ENCODE assay signal across 8 cellular contexts in genomic region chr2:30072250-30072842, GRCh38.
DNase-seq lines count a peak whose midpoint lies in the region; ATAC-seq and TF ChIP-seq lines count a peak whose summit lies in the region.

No MANE protein-coding gene starts in this region.

- H3F3A ChIP-seq in SU-DHL-6 (ENCODE audit: insufficient read depth), result no peaks in the 10 kb centered on the region

- H3K36me3 ChIP-seq in H7 (replicated peaks; ENCODE audit: control insufficient read depth, insufficient read depth, low read length) (no peaks in the 10 kb centered on the region), SU-DHL-6 (ENCODE audit: low read length) (no peaks in the 10 kb centered on the region), adrenal gland (replicated peaks in 1 of 2) (no peaks in the 10 kb centered on the region), left ventricle myocardium inferior (no peaks in the 10 kb centered on the region)

- H3K4me3 ChIP-seq in H7 (ENCODE audit: insufficient read depth, low read depth, low read length) (no peak overlapping the region), SU-DHL-6 (ENCODE audit: insufficient read depth, low read length, poor library complexity, severe bottlenecking) (no peak overlapping the region), adrenal gland (no peak overlapping the region), left ventricle myocardium inferior (no peak overlapping the region)

- peak; percentile 48 for DNase-seq in COR-L47 (lab: John Stamatoyannopoulos, UW)
- peak; percentile 70 for DNase-seq in H7
- DNase-seq in NCI-H146 treated with DMSO at 0.1 percent for 48 hours (lab: John Stamatoyannopoulos, UW; ENCODE audit: unreplicated experiment), result peak; percentile 8
- DNase-seq in adrenal gland, result peak; percentile 70 to 91 (median 74)
- DNase-seq in left ventricle myocardium inferior, result peak; percentile 34
- peak; percentile 74 for DNase-seq in sciatic nerve (ENCODE audit: low spot score)

- H3K4me1 ChIP-seq in adrenal gland (replicated peaks in 1 of 2) (no peaks in the 10 kb centered on the region), left ventricle myocardium inferior (peaks cover 4% of the 10 kb centered on the region)

- intact Hi-C loops in adrenal gland (cut with DNase I), result loop anchor here (5.0 kb wide), 2 partner anchors 150 to 1115 kb away; partner anchors contain the start of gene ALK (in 2 of the 2)
- intact Hi-C loops in left ventricle myocardium inferior (cut with micrococcal nuclease), result no loop called here
- intact Hi-C loops in sciatic nerve (cut with DNase I), result loop anchor here (10.0 kb wide), 1 partner anchor 148 kb away; the partner anchor contains the start of gene ALK

- H3K27me3 ChIP-seq in H7 (ENCODE audit: control insufficient read depth, insufficient read depth, low read length) (no peaks in the 10 kb centered on the region), SU-DHL-6 (ENCODE audit: low read length) (no peaks in the 10 kb centered on the region), adrenal gland (peaks cover 4% of the 10 kb centered on the region), left ventricle myocardium inferior (ENCODE audit: low read depth) (peaks cover 77% of the 10 kb centered on the region)

- no peaks in the 10 kb centered on the region for H3K79me2 ChIP-seq in SU-DHL-6 (ENCODE audit: insufficient read depth, low read length)

- WGBS in adrenal gland, 4 donors, result 17 to 23% (median 19%) methylated on average over 10 of the region's 10 CpGs

- H2AFZ ChIP-seq in SU-DHL-6 (ENCODE audit: low read depth, low read length, severe bottlenecking), result no peak overlapping the region

- TF ChIP-seq CTCF in SU-DHL-6 (IDR thresholded peaks at IDR 0.05; ENCODE audit: insufficient read depth, low read length, poor library complexity, severe bottlenecking), result peak; percentile 37
- peak; percentile 62 to 76 (median 71) for TF ChIP-seq CTCF in adrenal gland (IDR thresholded peaks at IDR 0.05)
- TF ChIP-seq CTCF in left ventricle myocardium inferior (IDR thresholded peaks at IDR 0.05; ENCODE audit: borderline replicate concordance), result peak; percentile 77

- ATAC-seq in sciatic nerve (peak; percentile 68), HG03039 (IDR thresholded peaks at IDR 0.05; ENCODE audit: unreplicated experiment) (no peak)

- H3K9ac ChIP-seq in SU-DHL-6 (ENCODE audit: low read length), result no peak overlapping the region

- no peak for TF ChIP-seq POLR2A in adrenal gland (IDR thresholded peaks at IDR 0.05)

- H3K9me2 ChIP-seq in SU-DHL-6 (replicated peaks; ENCODE audit: insufficient read depth, low read length), result no peaks in the 10 kb centered on the region

- H3K9me3 ChIP-seq in SU-DHL-6 (ENCODE audit: insufficient read depth, low read length), result no peaks in the 10 kb centered on the region
- no peaks in the 10 kb centered on the region for H3K9me3 ChIP-seq in adrenal gland (replicated peaks in 1 of 3)
- no peaks in the 10 kb centered on the region for H3K9me3 ChIP-seq in left ventricle myocardium inferior (replicated peaks)

- H3K27ac ChIP-seq in SU-DHL-6 (ENCODE audit: low read depth, low read length), result no peak overlapping the region
- H3K27ac ChIP-seq in adrenal gland, result no peak overlapping the region
- H3K27ac ChIP-seq in left ventricle myocardium inferior (replicated peaks), result no peak overlapping the region

- no peak overlapping the region for H3K4me2 ChIP-seq in SU-DHL-6 (ENCODE audit: low read depth, low read length, poor library complexity, severe bottlenecking)

- H4K20me1 ChIP-seq in SU-DHL-6 (ENCODE audit: low read depth, low read length), result no peaks in the 10 kb centered on the region

Comparison
In these comparisons a context has a peak if more than half of its experiments do, and no peak if none do; other contexts are left out.
1. DNase-seq: peak in every context shown above with its lines; median percentile 74 in adrenal gland; 74 in sciatic nerve; 70 in H7; 48 in COR-L47; 34 in left ventricle myocardium inferior; 8 in NCI-H146 treated with DMSO at 0.1 percent for 48 hours.